1 cellular context compared by ENCODE assay signal in genomic region chr10:113062977-113063967, GRCh38.
A peak's percentile ranks its signal among the peaks of the same experiment; 100 is the strongest.
TF ChIP-seq lines count a peak whose summit lies in the region.

No MANE protein-coding gene starts in this region.

TF ChIP-seq in K562, 482 proteins besides CTCF, POLR2A, EP300 and RAD21 (continued from another document):
- TF ChIP-seq COPS2 (conservative IDR thresholded peaks at IDR 0.05) (no peak), SRSF7 (optimal IDR thresholded peaks at IDR 0.05; ENCODE audit: low read depth, low read length) (no peak), ZKSCAN3 (CRISPR knock-in tag; IDR thresholded peaks at IDR 0.05) (no peak), CHD1 (IDR thresholded peaks at IDR 0.05; ENCODE audit: low read length) (no peak), ZNF583 (CRISPR knock-in tag; IDR thresholded peaks at IDR 0.05) (no peak), ZNF174 (CRISPR knock-in tag; IDR thresholded peaks at IDR 0.05) (no peak), CHD2 (IDR thresholded peaks at IDR 0.05; ENCODE audit: low read depth, low read length) (no peak), HDAC1 (IDR thresholded peaks at IDR 0.05) (peak in 1 of 2 experiments; percentile 54; a peak in 1 of 4 replicates), TAL1 (IDR thresholded peaks at IDR 0.05) (peak; percentile 70), RBM14 (IDR thresholded peaks at IDR 0.05; ENCODE audit: borderline replicate concordance, insufficient read depth, low read depth, low read length) (no peak), MAFF (IDR thresholded peaks at IDR 0.05; ENCODE audit: low read length) (no peak), IRF9 (tag; IDR thresholded peaks at IDR 0.05) (no peak), FUS (optimal IDR thresholded peaks at IDR 0.05; ENCODE audit: low read depth, low read length) (no peak), ARNT (IDR thresholded peaks at IDR 0.05) (peak; percentile 36 to 60; a peak in 1 of 4 replicates), TCF7L2 (IDR thresholded peaks at IDR 0.05; ENCODE audit: low read depth, low read length) (no peak), BHLHE40 (IDR thresholded peaks at IDR 0.05; ENCODE audit: low read length) (peak; percentile 38; the same call in 1 of the 2 replicates), BRD9 (IDR thresholded peaks at IDR 0.05; ENCODE audit: low read depth, partially characterized antibody) (peak; percentile 53), MNT (conservative IDR thresholded peaks at IDR 0.05) (peak; percentile 51 to 63; a peak in 2 of 4 replicates), RB1 (IDR thresholded peaks at IDR 0.05; ENCODE audit: low read depth) (no peak), CBX2 (IDR thresholded peaks at IDR 0.05; ENCODE audit: insufficient read depth, low read length, poor library complexity, severe bottlenecking) (no peak), ZNF644 (tag; IDR thresholded peaks at IDR 0.05; ENCODE audit: low read depth) (no peak), PREB (CRISPR knock-in tag; IDR thresholded peaks at IDR 0.05) (no peak), ZNF436 (CRISPR knock-in tag; IDR thresholded peaks at IDR 0.05) (no peak), LCOR (CRISPR knock-in tag; IDR thresholded peaks at IDR 0.05) (0 out of 2 replicates have a peak, but pooled peaks have one; percentile 5), RBM17 (IDR thresholded peaks at IDR 0.05; ENCODE audit: borderline replicate concordance, low read depth, low read length) (no peak), SMC3 (conservative IDR thresholded peaks at IDR 0.05; ENCODE audit: insufficient read depth, low read depth, low read length) (no peak), TGIF2 (CRISPR knock-in tag; IDR thresholded peaks at IDR 0.05) (no peak)
- TF ChIP-seq, protein P1, sequence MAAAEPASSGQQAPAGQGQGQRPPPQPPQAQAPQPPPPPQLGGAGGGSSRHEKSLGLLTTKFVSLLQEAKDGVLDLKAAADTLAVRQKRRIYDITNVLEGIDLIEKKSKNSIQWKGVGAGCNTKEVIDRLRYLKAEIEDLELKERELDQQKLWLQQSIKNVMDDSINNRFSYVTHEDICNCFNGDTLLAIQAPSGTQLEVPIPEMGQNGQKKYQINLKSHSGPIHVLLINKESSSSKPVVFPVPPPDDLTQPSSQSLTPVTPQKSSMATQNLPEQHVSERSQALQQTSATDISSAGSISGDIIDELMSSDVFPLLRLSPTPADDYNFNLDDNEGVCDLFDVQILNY (CRISPR knock-in tag; IDR thresholded peaks at IDR 0.05): no peak
- TF ChIP-seq, protein P2, sequence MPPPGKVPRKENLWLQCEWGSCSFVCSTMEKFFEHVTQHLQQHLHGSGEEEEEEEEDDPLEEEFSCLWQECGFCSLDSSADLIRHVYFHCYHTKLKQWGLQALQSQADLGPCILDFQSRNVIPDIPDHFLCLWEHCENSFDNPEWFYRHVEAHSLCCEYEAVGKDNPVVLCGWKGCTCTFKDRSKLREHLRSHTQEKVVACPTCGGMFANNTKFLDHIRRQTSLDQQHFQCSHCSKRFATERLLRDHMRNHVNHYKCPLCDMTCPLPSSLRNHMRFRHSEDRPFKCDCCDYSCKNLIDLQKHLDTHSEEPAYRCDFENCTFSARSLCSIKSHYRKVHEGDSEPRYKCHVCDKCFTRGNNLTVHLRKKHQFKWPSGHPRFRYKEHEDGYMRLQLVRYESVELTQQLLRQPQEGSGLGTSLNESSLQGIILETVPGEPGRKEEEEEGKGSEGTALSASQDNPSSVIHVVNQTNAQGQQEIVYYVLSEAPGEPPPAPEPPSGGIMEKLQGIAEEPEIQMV (tag; conservative IDR thresholded peaks at IDR 0.05; ENCODE audit: low read depth): no peak
